Comparison of ENCODE assay signal across 30 cellular contexts in the genomic region with DNA sequence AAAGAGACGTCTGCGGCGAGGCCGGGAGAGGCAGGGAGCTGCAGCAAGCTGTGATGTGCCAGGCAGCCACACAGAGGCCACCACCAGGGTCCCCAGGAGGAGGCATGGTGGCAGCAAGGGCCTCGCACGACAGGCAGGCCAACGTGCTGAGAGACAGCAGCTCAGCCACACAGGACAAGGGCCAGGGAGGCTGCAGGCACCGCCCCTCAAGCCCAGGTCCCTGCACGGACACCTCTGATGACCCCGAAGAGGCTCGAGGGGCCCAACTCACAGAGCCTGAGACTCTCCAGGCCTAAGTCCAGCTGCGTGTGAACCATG. TPM values are rescaled to one million over a fixed set of nuclear protein-coding genes. Genes with fewer than 3 reads are reported as not detected.
"Had no signal": no experiment of that assay in that cellular context is flagged by ENCODE, and none has a peak within 500 bp of the region (broad histone marks: within the 10 kb centered on the region; RNA-seq: fewer than 3 reads in every experiment).

No MANE protein-coding gene starts in this region.

- H3K4me3 ChIP-seq: coronary artery, dorsolateral prefrontal cortex, gastrocnemius medialis, heart left ventricle had no signal

- H3K27me3 ChIP-seq: brain microvascular endothelial cell, dorsolateral prefrontal cortex, foreskin keratinocyte, gastrocnemius medialis, heart left ventricle had no signal

- DNase-seq: activated CD4-positive, alpha-beta T cell treated with anti-CD3 and anti-CD28 coated beads for 48 hours; activated CD4-positive, alpha-beta T cell treated with anti-CD3 and anti-CD28 coated beads, Interleukin-2, amount 50 U/mL, for 1 hour; activated CD4-positive, alpha-beta T cell treated with anti-CD3 and anti-CD28 coated beads, Interleukin-2, amount 50 U/mL, for 48 hours; activated CD4-positive, CD25-positive, alpha-beta regulatory T cell; activated CD8-positive, alpha-beta memory T cell treated with anti-CD3 and anti-CD28 coated beads for 24 hours; activated CD8-positive, alpha-beta T cell treated with anti-CD3 and anti-CD28 coated beads for 36 hours; activated effector memory CD4-positive, alpha-beta T cell treated with Interleukin-2 at 50 U/mL for 16 hours; activated gamma-delta T cell treated with Interleukin-2 at 50 U/mL for 16 hours; activated naive CD4-positive, alpha-beta T cell treated with anti-CD3 and anti-CD28 coated beads, Interleukin-2, amount 50 U/mL, for 16 hours; activated naive CD4-positive, alpha-beta T cell treated with Interleukin-2 at 50 U/mL for 16 hours; activated T-cell treated with anti-CD3 and anti-CD28 coated beads, Interleukin-2, amount 50 U/mL, for 4 hours; amniotic stem cell; anterior cingulate cortex; brain microvascular endothelial cell; dorsolateral prefrontal cortex; effector memory CD4-positive, alpha-beta T cell; foreskin keratinocyte; gastrocnemius medialis; glutamatergic neuron; heart left ventricle; T-helper 2 cell had no signal

- H3K9me3 ChIP-seq: gastrocnemius medialis, heart left ventricle had no signal

- H3K9me3 Mint-ChIP-seq: activated CD8-positive, alpha-beta T cell treated with anti-CD3 and anti-CD28 coated beads for 36 hours; activated T-cell treated with anti-CD3 and anti-CD28 coated beads, Interleukin-2, amount 50 U/mL, for 4 hours; activated T-helper 17 cell treated with anti-CD3 and anti-CD28 coated beads, Interleukin-2, amount 50 U/mL, for 72 hours; central memory CD8-positive, alpha-beta T cell; dendritic cell treated with granulocyte-macrophage colony-stimulating factor and Interleukin-4, amounts not matched to agents 40 ng/mL and 50 ng/mL, for 4 days; endodermal cell had no signal

- H3K27ac Mint-ChIP-seq: activated CD8-positive, alpha-beta T cell treated with anti-CD3 and anti-CD28 coated beads for 36 hours; activated naive CD8-positive, alpha-beta T cell; activated T-helper 17 cell treated with anti-CD3 and anti-CD28 coated beads, Interleukin-2, amount 50 U/mL, for 72 hours; dendritic cell treated with granulocyte-macrophage colony-stimulating factor and Interleukin-4, amounts not matched to agents 40 ng/mL and 50 ng/mL, for 4 days; endodermal cell had no signal

- H3K27me3 Mint-ChIP-seq: activated CD8-positive, alpha-beta T cell treated with anti-CD3 and anti-CD28 coated beads for 36 hours; activated naive CD8-positive, alpha-beta T cell; activated T-helper 17 cell treated with anti-CD3 and anti-CD28 coated beads, Interleukin-2, amount 50 U/mL, for 72 hours; central memory CD8-positive, alpha-beta T cell; dendritic cell treated with granulocyte-macrophage colony-stimulating factor and Interleukin-4, amounts not matched to agents 40 ng/mL and 50 ng/mL, for 4 days had no signal

- H3K36me3 Mint-ChIP-seq: activated naive CD8-positive, alpha-beta T cell had no signal

- H3K27ac ChIP-seq: brain microvascular endothelial cell, coronary artery, dorsolateral prefrontal cortex, foreskin keratinocyte, gastrocnemius medialis, heart left ventricle had no signal

- H3K4me3 Mint-ChIP-seq: activated CD8-positive, alpha-beta T cell treated with anti-CD3 and anti-CD28 coated beads for 36 hours; activated naive CD8-positive, alpha-beta T cell; activated T-cell treated with anti-CD3 and anti-CD28 coated beads, Interleukin-2, amount 50 U/mL, for 4 hours; activated T-helper 17 cell treated with anti-CD3 and anti-CD28 coated beads, Interleukin-2, amount 50 U/mL, for 72 hours; central memory CD8-positive, alpha-beta T cell; dendritic cell treated with granulocyte-macrophage colony-stimulating factor and Interleukin-4, amounts not matched to agents 40 ng/mL and 50 ng/mL, for 4 days; endodermal cell had no signal

- ATAC-seq: activated CD8-positive, alpha-beta T cell treated with anti-CD3 and anti-CD28 coated beads for 36 hours; activated T-cell treated with anti-CD3 and anti-CD28 coated beads, Interleukin-2, amount 50 U/mL, for 4 hours; activated T-helper 17 cell treated with anti-CD3 and anti-CD28 coated beads, Interleukin-2, amount 50 U/mL, for 72 hours; esophagus mucosa; foreskin keratinocyte; gastrocnemius medialis; heart left ventricle had no signal

- H3K4me1 ChIP-seq: foreskin keratinocyte had no signal

RNA-seq across cellular contexts. Expression of a gene that starts 27.4 kb away (rescaled TPM):
- total RNA-seq: activated CD8-positive, alpha-beta T cell treated with anti-CD3 and anti-CD28 coated beads for 36 hours; astrocyte; bronchial epithelial cell; endodermal cell; esophagus mucosa; foreskin keratinocyte had no signal
- polyA plus RNA-seq: foreskin keratinocyte had no signal
